Comparison of ENCODE assay signal across 21 cellular contexts in the genomic region with DNA sequence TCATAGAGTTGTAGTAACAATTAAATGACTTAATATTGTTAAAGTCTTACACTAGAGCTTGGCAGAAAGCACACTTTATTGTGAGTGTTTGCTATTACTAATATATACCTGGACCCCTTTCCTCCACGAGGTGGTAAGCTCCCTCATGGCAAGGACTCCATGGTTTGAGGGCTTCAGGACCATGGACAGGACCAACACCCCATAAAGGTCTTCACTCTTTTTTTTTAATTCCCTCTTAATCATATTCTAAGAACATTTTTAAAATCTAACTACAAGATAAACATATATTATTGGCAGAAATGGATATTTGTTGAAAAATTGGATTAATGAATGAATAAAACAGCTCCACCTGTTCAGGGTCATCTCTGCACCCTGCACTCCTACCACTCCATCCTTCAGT.
A peak's percentile ranks its signal among the peaks of the same experiment; 100 is the strongest.
DNase-seq lines count a peak whose midpoint lies in the region; ATAC-seq, FAIRE-seq and TF ChIP-seq lines count a peak whose summit lies in the region.
"Had no signal": no experiment of that assay in that cellular context is flagged by ENCODE, and none has a peak within 500 bp of the region (broad histone marks: within the 10 kb centered on the region; RNA-seq: fewer than 3 reads in every experiment).

No MANE protein-coding gene starts in this region.

- H3K27ac ChIP-seq in A549, result no peak overlapping the region
- H3K27ac ChIP-seq: colonic mucosa, GM23248, upper lobe of left lung had no signal

- CTCF ChIA-PET in A549 (lab: Yijun Ruan, JAX), result interaction anchor here (1.8 kb wide), 1 partner anchor 16 kb away, joined by 5 read pairs; no protein-coding TSS in a partner anchor

- no peak for TF ChIP-seq EP300 in A549 (IDR thresholded peaks at IDR 0.05)

- POLR2A ChIA-PET in A549 (lab: Yijun Ruan, JAX), result no interaction called here

- H3K4me2 ChIP-seq in A549, result no peak overlapping the region

- no peak for DNase-seq in A549 (ENCODE audit: low read depth in 1 of 2, low spot score in 1 of 2)
- peak; percentile 5 for DNase-seq in HT-29 (ENCODE audit: low spot score)
- DNase-seq in RPMI7951 (ENCODE audit: low read depth), result peak; percentile 4
- peak; percentile 46 for DNase-seq in epithelial cell of esophagus (ENCODE audit: low read depth)
- DNase-seq in KG1 (lab: John Stamatoyannopoulos, UW), result no peak
- DNase-seq in nucleus accumbens (lab: John Stamatoyannopoulos, UW), result no peak
- DNase-seq in OCI-M2 (lab: John Stamatoyannopoulos, UW; ENCODE audit: unreplicated experiment), result no peak
- no peak for DNase-seq in frontal cortex (ENCODE audit: low spot score in 2 of 2)
- DNase-seq: activated CD8-positive, alpha-beta memory T cell treated with anti-CD3 and anti-CD28 coated beads for 24 hours; activated naive CD8-positive, alpha-beta T cell treated with anti-CD3 and anti-CD28 coated beads, Interleukin-2, amount 10 ng/mL, durations not matched to agents 7 days and 5 days; activated T-cell treated with anti-CD3 and anti-CD28 coated beads, Interleukin-2, amount 50 U/mL, for 72 hours; CD4-positive, alpha-beta memory T cell; colonic mucosa; DMS79; GM23248; hypothalamus; NCI-H1417 treated with DMSO at 0.1 percent for 48 hours; stimulated activated CD4-positive, alpha-beta T cell treated with anti-CD3 and anti-CD28 coated beads, Interleukin-2, amount 100 ng/mL, for 48 hours; upper lobe of left lung had no signal

- FAIRE-seq in A549 (lab: Jason Lieb, UNC) (no peak), frontal cortex (lab: Jason Lieb, UNC) (no peak)
- FAIRE-seq: endothelial cell of umbilical vein had no signal

- H3K4me1 ChIP-seq in A549, result no peaks in the 10 kb centered on the region
- H3K4me1 ChIP-seq: colonic mucosa, upper lobe of left lung had no signal

- H3K4me3 ChIP-seq in A549, result no peak overlapping the region
- no peak overlapping the region for H3K4me3 ChIP-seq in epithelial cell of esophagus (ENCODE audit: low read length)
- H3K4me3 ChIP-seq: colonic mucosa, GM23248, upper lobe of left lung had no signal

- TF ChIP-seq CTCF in A549 (IDR thresholded peaks at IDR 0.05) (no peak), epithelial cell of esophagus (IDR thresholded peaks at IDR 0.05; ENCODE audit: insufficient read depth, low read depth, low read length, missing control alignments) (no peak)

- no peak for TF ChIP-seq POLR2A in A549 (IDR thresholded peaks at IDR 0.05; ENCODE audit: low read length)

- no peaks in the 10 kb centered on the region for H3K9me3 ChIP-seq in A549
- H3K9me3 ChIP-seq: colonic mucosa, upper lobe of left lung had no signal

- TF ChIP-seq RAD21 in A549 (conservative IDR thresholded peaks at IDR 0.05 in 1 of 2, IDR thresholded peaks at IDR 0.05 in 1 of 2), result no peak

- WGBS in A549 (ENCODE audit: missing lambda C conversion rate), result 0% methylated on average over 1 of the region's 1 CpG

- ATAC-seq in A549, result no peak
- ATAC-seq: activated T-cell treated with anti-CD3 and anti-CD28 coated beads, Interleukin-2, amount 50 U/mL, for 72 hours; left lobe of liver had no signal

TF ChIP-seq in A549, 52 proteins besides CTCF, POLR2A, EP300 and RAD21:
- TF ChIP-seq EHMT2 (IDR thresholded peaks at IDR 0.05; ENCODE audit: low read depth) (peak; percentile 48; the same call in 1 of the 2 replicates), REST (IDR thresholded peaks at IDR 0.05) (peak; percentile 87)
- TF ChIP-seq, protein P1, sequence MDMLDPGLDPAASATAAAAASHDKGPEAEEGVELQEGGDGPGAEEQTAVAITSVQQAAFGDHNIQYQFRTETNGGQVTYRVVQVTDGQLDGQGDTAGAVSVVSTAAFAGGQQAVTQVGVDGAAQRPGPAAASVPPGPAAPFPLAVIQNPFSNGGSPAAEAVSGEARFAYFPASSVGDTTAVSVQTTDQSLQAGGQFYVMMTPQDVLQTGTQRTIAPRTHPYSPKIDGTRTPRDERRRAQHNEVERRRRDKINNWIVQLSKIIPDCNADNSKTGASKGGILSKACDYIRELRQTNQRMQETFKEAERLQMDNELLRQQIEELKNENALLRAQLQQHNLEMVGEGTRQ (IDR thresholded peaks at IDR 0.05), result no peak

Comparison
In these comparisons a context has a peak if more than half of its experiments do, and no peak if none do; other contexts are left out.
1. DNase-seq: peak in HT-29 (single experiment), RPMI7951 (single experiment) and epithelial cell of esophagus (single experiment); none in A549 (0 of 2), KG1 (single experiment), nucleus accumbens (0 of 56), OCI-M2 (single experiment) and frontal cortex (0 of 2).